Comparison of ENCODE assay signal across 17 cellular contexts in the genomic region with DNA sequence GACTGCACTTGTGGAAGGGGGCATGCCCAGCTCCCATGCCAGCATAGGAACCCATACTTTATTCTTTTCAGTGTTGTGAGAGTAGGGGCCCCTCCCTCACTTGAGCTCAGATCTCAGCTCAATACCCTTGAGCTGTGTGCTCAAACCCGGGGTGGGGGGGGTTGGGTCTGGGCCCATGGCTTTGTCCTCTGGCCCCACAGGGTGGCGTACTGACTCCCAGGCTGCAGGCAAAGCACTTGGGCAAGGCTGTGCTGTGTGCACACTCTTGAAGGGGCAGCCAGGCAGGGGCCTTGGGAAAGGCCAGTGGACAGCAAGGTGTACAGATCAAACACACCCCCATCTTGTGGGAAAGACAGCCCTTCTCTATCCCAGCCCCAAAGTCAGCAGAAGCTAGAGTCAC.
"Had no signal": no experiment of that assay in that cellular context is flagged by ENCODE, and none has a peak within 500 bp of the region (broad histone marks: within the 10 kb centered on the region; RNA-seq: fewer than 3 reads in every experiment).

No MANE protein-coding gene starts in this region.

- DNase-seq: effector CD4-positive, alpha-beta T cell; foreskin melanocyte; heart right ventricle; hypothalamus; kidney; left cardiac atrium; left ventricle myocardium superior; naive thymus-derived CD4-positive, alpha-beta T cell; small intestine; stimulated activated CD4-positive, alpha-beta T cell treated with anti-CD3 and anti-CD28 coated beads, Interleukin-12 subunit alpha, Interleukin-12 subunit beta, amount 100 ng/mL, for 4 hours; stimulated activated naive CD4-positive, alpha-beta T cell; stomach; substantia nigra; transverse colon had no signal

- H3K4me3 ChIP-seq: coronary artery, heart right ventricle, lung, stomach, thoracic aorta, transverse colon had no signal

- H3K4me1 ChIP-seq: heart right ventricle, stomach, transverse colon had no signal

- H3K27ac ChIP-seq: coronary artery, heart right ventricle, stomach, thoracic aorta, transverse colon had no signal

- H3K27me3 ChIP-seq: transverse colon had no signal

- H3K9me3 ChIP-seq: thoracic aorta had no signal

- H3K36me3 ChIP-seq: heart right ventricle, stomach, thoracic aorta, transverse colon had no signal

- ATAC-seq: heart right ventricle; left cardiac atrium; left ventricle myocardium superior; naive thymus-derived CD4-positive, alpha-beta T cell had no signal
